ENCODE assay signal across 1 cellular context in genomic region chr18:22542400-22542835, GRCh38.
TF ChIP-seq lines count a peak whose summit lies in the region.

No MANE protein-coding gene starts in this region.

TF ChIP-seq in HepG2, 621 proteins besides CTCF, POLR2A, EP300 and RAD21 (continued from another document):
- TF ChIP-seq NFAT5 (CRISPR knock-in tag; IDR thresholded peaks at IDR 0.05): no peak
